22 cellular contexts compared by ENCODE assay signal in genomic region chr2:37683241-37683640, GRCh38. TPM values are rescaled to one million over a fixed set of nuclear protein-coding genes. Genes with fewer than 3 reads are reported as not detected.
DNase-seq lines count a peak whose midpoint lies in the region; ATAC-seq, FAIRE-seq and TF ChIP-seq lines count a peak whose summit lies in the region.
"Had no signal": no experiment of that assay in that cellular context is flagged by ENCODE, and none has a peak within 500 bp of the region (broad histone marks: within the 10 kb centered on the region; RNA-seq: fewer than 3 reads in every experiment).

No MANE protein-coding gene starts in this region.

- no peak overlapping the region for H3K4me3 ChIP-seq in HepG2 (replicated peaks in 1 of 3; ENCODE audit: insufficient read depth in 1 of 3, low read depth in 2 of 3, low read length in 3 of 3)
- H3K4me3 ChIP-seq: esophagus squamous epithelium, pancreas, right lobe of liver, suprapubic skin had no signal

- BruUV-seq in HepG2 (replicated peaks; lab: Mats Ljungman, UMichigan): no TSS peak

- no peaks in the 10 kb centered on the region for H3K79me2 ChIP-seq in HepG2 (ENCODE audit: insufficient read depth, low read length)

- H3K9me3 Mint-ChIP-seq in activated T-cell treated with anti-CD3 and anti-CD28 coated beads, Interleukin-2, amount 50 U/mL, for 24 hours: peaks cover 11% of the 10 kb centered on the region
- peaks cover 5% of the 10 kb centered on the region for H3K9me3 Mint-ChIP-seq in activated T-cell treated with anti-CD3 and anti-CD28 coated beads, Interleukin-2, amount 50 U/mL, for 4 hours
- H3K9me3 Mint-ChIP-seq in activated naive CD8-positive, alpha-beta T cell (ENCODE audit: low read depth): peaks cover 9% of the 10 kb centered on the region
- peaks cover 0 to 9% (median 0%) of the 10 kb centered on the region in 9 donors for H3K9me3 Mint-ChIP-seq in naive thymus-derived CD8-positive, alpha-beta T cell
- H3K9me3 Mint-ChIP-seq: HFFc6, nephron had no signal

- TF ChIP-seq RAD21 in HepG2 (CRISPR knock-in tag; IDR thresholded peaks at IDR 0.05): no peak

- peaks cover 2% of the 10 kb centered on the region for H3K36me3 Mint-ChIP-seq in activated T-cell treated with anti-CD3 and anti-CD28 coated beads, Interleukin-2, amount 50 U/mL, for 24 hours (ENCODE audit: low read depth)
- no peaks in the 10 kb centered on the region for H3K36me3 Mint-ChIP-seq in activated T-cell treated with anti-CD3 and anti-CD28 coated beads, Interleukin-2, amount 50 U/mL, for 4 hours (ENCODE audit: insufficient read depth)
- peaks cover 5% of the 10 kb centered on the region for H3K36me3 Mint-ChIP-seq in activated naive CD8-positive, alpha-beta T cell
- H3K36me3 Mint-ChIP-seq in naive thymus-derived CD8-positive, alpha-beta T cell: peaks cover 0 to 5% (median 3%) of the 10 kb centered on the region in 3 donors

- H4K20me1 ChIP-seq in HepG2 (ENCODE audit: insufficient read depth, low read length): no peaks in the 10 kb centered on the region

- TF ChIP-seq CTCF in HepG2 (CRISPR knock-in tag; IDR thresholded peaks at IDR 0.05): no peak

- H3K27me3 ChIP-seq in HepG2 (ENCODE audit: control insufficient read depth in 1 of 2, insufficient read depth in 2 of 2, low read length in 2 of 2): peaks cover 0 to 20% of the 10 kb centered on the region in 2 experiments; a peak in 3 of 5 replicates
- H3K27me3 ChIP-seq: pancreas, right lobe of liver, suprapubic skin had no signal

- no peak overlapping the region for H3K27ac ChIP-seq in HepG2 (ENCODE audit: extremely low read length, insufficient read depth, low read length)
- H3K27ac ChIP-seq: esophagus squamous epithelium, pancreas, right lobe of liver, suprapubic skin had no signal

- H2AFZ ChIP-seq in HepG2 (ENCODE audit: low read length): no peak overlapping the region

- TF ChIP-seq POLR2A in HepG2 (IDR thresholded peaks at IDR 0.05; ENCODE audit: insufficient read depth in 1 of 2, low read depth in 2 of 2, low read length in 2 of 2): no peak

- peaks cover 58% of the 10 kb centered on the region for H3K4me1 Mint-ChIP-seq in activated T-cell treated with anti-CD3 and anti-CD28 coated beads, Interleukin-2, amount 50 U/mL, for 24 hours (ENCODE audit: low read depth)
- peaks cover 29% of the 10 kb centered on the region for H3K4me1 Mint-ChIP-seq in activated T-cell treated with anti-CD3 and anti-CD28 coated beads, Interleukin-2, amount 50 U/mL, for 4 hours (ENCODE audit: low read depth)
- peaks cover 40% of the 10 kb centered on the region for H3K4me1 Mint-ChIP-seq in activated naive CD8-positive, alpha-beta T cell (ENCODE audit: low read depth)
- peaks cover 19 to 36% (median 34%) of the 10 kb centered on the region in 4 donors for H3K4me1 Mint-ChIP-seq in naive thymus-derived CD8-positive, alpha-beta T cell
- H3K4me1 Mint-ChIP-seq: nephron had no signal

- intact Hi-C loops in HepG2 (cut with micrococcal nuclease; ENCODE audit: unreplicated experiment): no loop called here

- POLR2A ChIA-PET in naive thymus-derived CD8-positive, alpha-beta T cell (lab: Charles Lee): interaction anchor here (0.5 to 2.2 kb wide), 5 partner anchors 8 to 84 kb away, joined by 3 to 7 read pairs (median 4); no protein-coding TSS in a partner anchor
- POLR2A ChIA-PET in HepG2 (lab: Yijun Ruan, JAX): no interaction called here

- no peaks in the 10 kb centered on the region for H3K36me3 ChIP-seq in HepG2 (replicated peaks in 1 of 2; ENCODE audit: control insufficient read depth in 1 of 2, insufficient read depth in 2 of 2, low read length in 2 of 2)
- H3K36me3 ChIP-seq: esophagus squamous epithelium, pancreas, right lobe of liver, suprapubic skin had no signal

- in situ Hi-C loops in HepG2 (cut with HindIII; ENCODE audit: extremely low pct_ligation_motif_present, low pct_unique_long_range_greater_than_20kb): no loop called here

- CTCF ChIA-PET in HepG2 (lab: Yijun Ruan, JAX; ENCODE audit: low intra/inter-chr PET ratio, low total read pairs): no interaction called here

- FAIRE-seq in HepG2 (lab: Jason Lieb, UNC): no peak
- FAIRE-seq: G401.6, pancreas had no signal

- no peak overlapping the region for H3K9ac ChIP-seq in HepG2 (ENCODE audit: insufficient read depth, low read depth, low read length)

- 14% methylated on average over 3 of the region's 3 CpGs for WGBS in HepG2 (ENCODE audit: low lambda C conversion rate)

- DNase-seq in activated T-cell treated with anti-CD3 and anti-CD28 coated beads, Interleukin-2, amount 50 U/mL, for 24 hours: no peak
- DNase-seq in activated T-cell treated with anti-CD3 and anti-CD28 coated beads, Interleukin-2, amount 50 U/mL, for 4 hours: no peak
- DNase-seq in OCI-M1 (lab: John Stamatoyannopoulos, UW): peak; percentile 65
- DNase-seq in naive thymus-derived CD8-positive, alpha-beta T cell: no peak
- DNase-seq in HepG2 (ENCODE audit: low spot score): no peak
- no peak for DNase-seq in SHP77 treated with DMSO at 0.1 percent for 48 hours (lab: John Stamatoyannopoulos, UW)
- DNase-seq in NCI-H187 (lab: John Stamatoyannopoulos, UW): no peak
- DNase-seq: C1 segment of cervical spinal cord; DMS153; effector CD8-positive, alpha-beta T cell; esophagus squamous epithelium; HFFc6; mesendoderm; NCI-H2171; NCI-H69; pancreas; right lobe of liver; stimulated activated CD4-positive, alpha-beta T cell treated with anti-CD3 and anti-CD28 coated beads, Interleukin-15, amount 100 ng/mL, for 24 hours had no signal

- TF ChIP-seq EP300 in HepG2 (IDR thresholded peaks at IDR 0.05; ENCODE audit: low read depth in 2 of 2, low read length in 2 of 2) (no peak), HepG2 (CRISPR knock-in tag; IDR thresholded peaks at IDR 0.05; ENCODE audit: borderline replicate concordance) (no peak)

- H3K4me2 ChIP-seq in HepG2 (ENCODE audit: low read depth, low read length): no peak overlapping the region

- no peaks in the 10 kb centered on the region for H3K27me3 Mint-ChIP-seq in activated T-cell treated with anti-CD3 and anti-CD28 coated beads, Interleukin-2, amount 50 U/mL, for 24 hours
- no peaks in the 10 kb centered on the region for H3K27me3 Mint-ChIP-seq in activated T-cell treated with anti-CD3 and anti-CD28 coated beads, Interleukin-2, amount 50 U/mL, for 4 hours (ENCODE audit: low read depth)
- H3K27me3 Mint-ChIP-seq in activated naive CD8-positive, alpha-beta T cell: no peaks in the 10 kb centered on the region
- H3K27me3 Mint-ChIP-seq in naive thymus-derived CD8-positive, alpha-beta T cell: no peaks in the 10 kb centered on the region

- peak overlapping the region; percentile 94 for H3K27ac Mint-ChIP-seq in activated T-cell treated with anti-CD3 and anti-CD28 coated beads, Interleukin-2, amount 50 U/mL, for 24 hours
- peak overlapping the region; percentile 92 for H3K27ac Mint-ChIP-seq in activated naive CD8-positive, alpha-beta T cell
- peak overlapping the region; percentile 42 to 98 (median 88) for H3K27ac Mint-ChIP-seq in naive thymus-derived CD8-positive, alpha-beta T cell
- H3K27ac Mint-ChIP-seq: nephron had no signal

- no peak for ATAC-seq in activated T-cell treated with anti-CD3 and anti-CD28 coated beads, Interleukin-2, amount 50 U/mL, for 4 hours
- ATAC-seq in naive thymus-derived CD8-positive, alpha-beta T cell: no peak
- no peak for ATAC-seq in HepG2
- ATAC-seq: pancreas had no signal

- no peaks in the 10 kb centered on the region for H3K4me1 ChIP-seq in HepG2 (ENCODE audit: insufficient read depth, low read length)
- H3K4me1 ChIP-seq: esophagus squamous epithelium, pancreas, suprapubic skin had no signal

- H3K9me3 ChIP-seq in HepG2 (ENCODE audit: low read length): no peaks in the 10 kb centered on the region
- H3K9me3 ChIP-seq: esophagus squamous epithelium, pancreas, right lobe of liver, suprapubic skin had no signal

- no peak overlapping the region for H3K4me3 Mint-ChIP-seq in activated T-cell treated with anti-CD3 and anti-CD28 coated beads, Interleukin-2, amount 50 U/mL, for 24 hours
- no peak overlapping the region for H3K4me3 Mint-ChIP-seq in activated T-cell treated with anti-CD3 and anti-CD28 coated beads, Interleukin-2, amount 50 U/mL, for 4 hours
- no peak overlapping the region for H3K4me3 Mint-ChIP-seq in activated naive CD8-positive, alpha-beta T cell
- H3K4me3 Mint-ChIP-seq in naive thymus-derived CD8-positive, alpha-beta T cell: peak overlapping the region in 9 of 10 donors; percentile 3 to 81 (median 61)
- H3K4me3 Mint-ChIP-seq: HFFc6, nephron had no signal

TF ChIP-seq in HepG2, 621 proteins besides CTCF, POLR2A, EP300 and RAD21 (continues in another document):
- TF ChIP-seq ZNF274 (CRISPR knock-in tag; IDR thresholded peaks at IDR 0.05): no peak
- TF ChIP-seq ZNF34 (CRISPR knock-in tag; IDR thresholded peaks at IDR 0.05; ENCODE audit: borderline replicate concordance): no peak
- TF ChIP-seq PRMT3 (CRISPR knock-in tag; IDR thresholded peaks at IDR 0.05; ENCODE audit: borderline replicate concordance, low read depth): no peak
- TF ChIP-seq PHF8 (CRISPR knock-in tag; IDR thresholded peaks at IDR 0.05): no peak

RNA-seq across cellular contexts. Expression of gene CDC42EP3, which starts 11.8 kb away (rescaled TPM):
- 10 to 100 TPM; 31.6 to 58.1 (median 39.4) TPM for total RNA-seq in activated T-cell treated with anti-CD3 and anti-CD28 coated beads, Interleukin-2, amount 50 U/mL, for 4 hours
- total RNA-seq in naive thymus-derived CD8-positive, alpha-beta T cell: 10 to 100 TPM; 28.4 to 32.3 TPM
- polyA plus RNA-seq in naive thymus-derived CD8-positive, alpha-beta T cell: 10 to 100 TPM; 47.9 to 68.5 (median 52.6) TPM
- total RNA-seq in HepG2 (2016; rRNA removed; fragmentation: Illumina TruSeq; extraction: Trizol): not detected in 2 replicates
- not detected in 2 replicates for total RNA-seq in HepG2 (2016; cell fraction: cytosol; rRNA removed; fragmentation: Illumina TruSeq; extraction: Trizol; ENCODE audit: low read depth)
- not detected in 2 replicates for total RNA-seq in HepG2 (2016; cell fraction: insoluble cytoplasmic fraction; rRNA removed; fragmentation: Illumina TruSeq; extraction: Trizol)
- total RNA-seq in HepG2 (2016; cell fraction: membrane; rRNA removed; fragmentation: Illumina TruSeq; extraction: Trizol): not detected in 2 replicates
- not detected in 2 replicates for total RNA-seq in HepG2 (2016; cell fraction: nucleus; rRNA removed; fragmentation: Illumina TruSeq; extraction: Trizol)
- 0.01 TPM in 1 of 2 replicates, not detected in the other for polyA plus RNA-seq in HepG2 (2011; rRNA removed)
- polyA plus RNA-seq in HepG2 (2011; cell fraction: cytosol; rRNA removed): 0.07 and 0.10 TPM in 2 replicates
- not detected in 2 replicates for polyA plus RNA-seq in HepG2 (2011; cell fraction: nucleus; rRNA removed)
- polyA plus RNA-seq in HepG2 (2012): not detected in 2 replicates
- not detected in 2 replicates for polyA plus RNA-seq in HepG2 (2016; cell fraction: cytosol; fragmentation: Illumina TruSeq; extraction: Trizol; ENCODE audit: low read depth)
- polyA plus RNA-seq in HepG2 (2016; cell fraction: insoluble cytoplasmic fraction; fragmentation: Illumina TruSeq; extraction: Trizol; ENCODE audit: low read depth): 0.04 TPM in 1 of 2 replicates, not detected in the other
- polyA plus RNA-seq in HepG2 (2016; cell fraction: membrane; fragmentation: Illumina TruSeq; extraction: Trizol; ENCODE audit: low read depth): 0.05 TPM in 1 of 2 replicates, not detected in the other
- not detected in 2 replicates for polyA plus RNA-seq in HepG2 (2016; cell fraction: nucleus; fragmentation: Illumina TruSeq; extraction: Trizol; ENCODE audit: insufficient read depth, low read depth)
- 4.4 TPM in 1 of 2 replicates, not detected in the other for polyA minus RNA-seq in HepG2 (2011; rRNA and poly(A)+ RNA removed; ENCODE audit: low replicate concordance)
- polyA minus RNA-seq in HepG2 (2011; cell fraction: cytosol; rRNA and poly(A)+ RNA removed): not detected in 2 replicates
- polyA minus RNA-seq in HepG2 (2011; cell fraction: nucleus; rRNA and poly(A)+ RNA removed): not detected in 2 replicates

Comparison
In these comparisons a context has a peak if more than half of its experiments do, and no peak if none do; other contexts are left out.
1. H3K4me3 Mint-ChIP-seq: peak in naive thymus-derived CD8-positive, alpha-beta T cell (9 of 10); none in activated T-cell treated with anti-CD3 and anti-CD28 coated beads, Interleukin-2, amount 50 U/mL, for 24 hours (single experiment), activated T-cell treated with anti-CD3 and anti-CD28 coated beads, Interleukin-2, amount 50 U/mL, for 4 hours (single experiment) and activated naive CD8-positive, alpha-beta T cell (single experiment).
2. RNA of gene CDC42EP3, which starts 11.8 kb away (total RNA-seq): 31.6 to 58.1 TPM in activated T-cell treated with anti-CD3 and anti-CD28 coated beads, Interleukin-2, amount 50 U/mL, for 4 hours and 28.4 to 32.3 TPM in naive thymus-derived CD8-positive, alpha-beta T cell; not detected in HepG2; every median in the first group is over 10 times any median in the second.
3. Peak in every context shown above with its lines, with median percentiles within 50 percentile points of each other: H3K27ac Mint-ChIP-seq.